ENCODE assay signal across 26 cellular contexts in the genomic region with DNA sequence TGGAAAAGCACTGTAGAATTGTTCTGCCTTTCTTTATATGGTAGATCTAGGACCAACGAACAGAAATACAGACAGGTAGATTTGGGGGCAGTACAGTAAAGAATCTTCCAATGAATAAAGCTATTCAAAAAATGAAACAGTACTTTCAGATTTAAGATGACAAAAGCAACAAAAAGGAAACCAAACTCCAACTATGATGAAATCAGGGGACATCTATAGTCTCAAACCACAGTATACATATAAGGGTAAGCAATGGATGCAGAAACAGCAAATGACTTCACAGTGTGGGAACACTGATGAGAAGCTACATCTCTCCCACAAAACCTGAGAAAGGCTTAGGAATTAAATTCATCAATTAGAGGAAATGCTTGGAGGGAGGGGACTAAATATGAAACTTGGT.
DNase-seq lines count a peak whose midpoint lies in the region; ATAC-seq, FAIRE-seq and TF ChIP-seq lines count a peak whose summit lies in the region.
"Had no signal": no experiment of that assay in that cellular context is flagged by ENCODE, and none has a peak within 500 bp of the region (broad histone marks: within the 10 kb centered on the region; RNA-seq: fewer than 3 reads in every experiment).

No MANE protein-coding gene starts in this region.

- H3K4me1 Mint-ChIP-seq in astrocyte (ENCODE audit: low read depth, unreplicated experiment), result peaks cover 39% of the 10 kb centered on the region
- H3K4me1 Mint-ChIP-seq: CD14-positive monocyte; CD8-positive, alpha-beta memory T cell had no signal

- dilution Hi-C loops in IMR-90 (cut with HindIII; ENCODE audit: low sequenced_read_pairs, unreplicated experiment), result no loop called here

- H3K9ac ChIP-seq in IMR-90 (ENCODE audit: low read depth, low read length) (no peak overlapping the region), astrocyte (ENCODE audit: low read length) (no peak overlapping the region), mesenchymal stem cell (ENCODE audit: low read length) (no peak overlapping the region)
- H3K9ac ChIP-seq: BLaER1 treated with 17β-estradiol and CSF1 and Interleukin-3, amounts not matched to agents 10 nM and 100 nM had no signal

- no peaks in the 10 kb centered on the region for H3K79me2 ChIP-seq in astrocyte (ENCODE audit: insufficient read depth, low read length)

- H3K27me3 ChIP-seq in IMR-90 (ENCODE audit: control insufficient read depth, insufficient read depth, low read length) (no peaks in the 10 kb centered on the region), astrocyte (ENCODE audit: insufficient read depth, low read length) (no peaks in the 10 kb centered on the region), mesenchymal stem cell (ENCODE audit: control insufficient read depth in 1 of 2, insufficient read depth in 1 of 2, low read length in 2 of 2) (no peaks in the 10 kb centered on the region)
- H3K27me3 ChIP-seq: BE2C; BLaER1 treated with 17β-estradiol and CSF1 and Interleukin-3, amounts not matched to agents 10 nM and 100 nM had no signal

- H3K4me2 ChIP-seq in IMR-90 (ENCODE audit: low read depth, low read length) (no peak overlapping the region), astrocyte (ENCODE audit: low read length) (no peak overlapping the region), mesenchymal stem cell (ENCODE audit: low read length, poor library complexity, severe bottlenecking) (no peak overlapping the region)
- H3K4me2 ChIP-seq: A549; BLaER1 treated with 17β-estradiol and CSF1 and Interleukin-3, amounts not matched to agents 10 nM and 100 nM had no signal

- no TSS peak for BruUV-seq in IMR-90 (replicated peaks; lab: Mats Ljungman, UMichigan)

- H3K23ac ChIP-seq in IMR-90 (ENCODE audit: low read depth, low read length) (no peak overlapping the region), mesenchymal stem cell (ENCODE audit: low read length in 2 of 2) (no peak overlapping the region)

- H3K9me1 ChIP-seq in IMR-90 (ENCODE audit: insufficient read depth, low read length), result no peaks in the 10 kb centered on the region

- no CpG with 5 or more reads among the region's 1 CpG for WGBS in IMR-90 (ENCODE audit: extremely low coverage in 2 of 2, insufficient read length in 1 of 2), 2 experiments
- WGBS in mesenchymal stem cell, result no CpG with 5 or more reads among the region's 1 CpG

- TF ChIP-seq CTCF in IMR-90 (conservative IDR thresholded peaks at IDR 0.05; ENCODE audit: low read depth, low read length), result no peak
- TF ChIP-seq CTCF in astrocyte (IDR thresholded peaks at IDR 0.05; ENCODE audit: insufficient read depth, low read depth, low read length), result no peak

- TF ChIP-seq POLR2A in IMR-90 (IDR thresholded peaks at IDR 0.05; ENCODE audit: low read depth, low read length), result no peak

- no peak overlapping the region for H3K4me3 Mint-ChIP-seq in astrocyte (ENCODE audit: unreplicated experiment)
- H3K4me3 Mint-ChIP-seq: CD14-positive monocyte; CD4-positive, alpha-beta T cell; CD8-positive, alpha-beta memory T cell had no signal

- H4K20me1 ChIP-seq in IMR-90 (ENCODE audit: insufficient read depth, low read length), result no peaks in the 10 kb centered on the region
- H4K20me1 ChIP-seq in astrocyte (ENCODE audit: insufficient read depth, low read length), result no peaks in the 10 kb centered on the region
- H4K20me1 ChIP-seq: BLaER1 treated with 17β-estradiol and CSF1 and Interleukin-3, amounts not matched to agents 10 nM and 100 nM had no signal

- no peak for ATAC-seq in IMR-90 (ENCODE audit: low read depth)
- ATAC-seq in HG03354 (IDR thresholded peaks at IDR 0.05; ENCODE audit: poor library complexity, severe bottlenecking, unreplicated experiment), result no peak
- ATAC-seq: A549 had no signal

- no peak overlapping the region for H3K4me3 ChIP-seq in IMR-90 (ENCODE audit: insufficient read depth, low read depth, low read length)
- H3K4me3 ChIP-seq in astrocyte (ENCODE audit: insufficient read depth, low read depth, low read length), result no peak overlapping the region
- H3K4me3 ChIP-seq in mesenchymal stem cell (ENCODE audit: insufficient read depth in 1 of 2, low read depth in 1 of 2, low read length in 2 of 2), result no peak overlapping the region
- H3K4me3 ChIP-seq: A549; BLaER1 treated with 17β-estradiol and CSF1 and Interleukin-3, amounts not matched to agents 10 nM and 100 nM had no signal

- H3K4me1 ChIP-seq in IMR-90 (ENCODE audit: control insufficient read depth, insufficient read depth, low read length) (peaks cover 6% of the 10 kb centered on the region; the same call in 1 of the 2 replicates), astrocyte (ENCODE audit: insufficient read depth, low read length) (peaks cover 12% of the 10 kb centered on the region), mesenchymal stem cell (ENCODE audit: control insufficient read depth, insufficient read depth, low read depth, low read length) (peaks cover 3% of the 10 kb centered on the region)
- H3K4me1 ChIP-seq: BE2C; BLaER1 treated with 17β-estradiol and CSF1 and Interleukin-3, amounts not matched to agents 10 nM and 100 nM had no signal

- H2AFZ ChIP-seq in IMR-90 (replicated peaks; ENCODE audit: low read length, poor library complexity) (no peak overlapping the region), astrocyte (ENCODE audit: low read depth, low read length) (no peak overlapping the region), mesenchymal stem cell (ENCODE audit: low read depth, low read length) (no peak overlapping the region)

- H2BK12ac ChIP-seq in mesenchymal stem cell (ENCODE audit: low read length in 2 of 2), result no peak overlapping the region

- H3K9me3 ChIP-seq in IMR-90 (ENCODE audit: control insufficient read depth, insufficient read depth, low read length) (no peaks in the 10 kb centered on the region), astrocyte (ENCODE audit: insufficient read depth, low read depth, low read length) (no peaks in the 10 kb centered on the region), mesenchymal stem cell (ENCODE audit: control insufficient read depth, low read length) (no peaks in the 10 kb centered on the region)
- H3K9me3 ChIP-seq: BE2C; BLaER1 treated with 17β-estradiol and CSF1 and Interleukin-3, amounts not matched to agents 10 nM and 100 nM had no signal

- H3K4ac ChIP-seq in IMR-90 (ENCODE audit: low read depth, low read length) (no peak overlapping the region), mesenchymal stem cell (ENCODE audit: low read depth in 1 of 2, low read length in 2 of 2) (no peak overlapping the region)

- CTCF ChIA-PET in IMR-90 (lab: Yijun Ruan, JAX), result interaction anchor here (0.6 kb wide), 1 partner anchor 156 kb away, joined by 4 read pairs; no protein-coding TSS in a partner anchor

- intact Hi-C loops in IMR-90 (cut with micrococcal nuclease), result no loop called here

- H2BK20ac ChIP-seq in IMR-90 (ENCODE audit: low read depth, low read length), result no peak overlapping the region

- H3K36me3 Mint-ChIP-seq in astrocyte (ENCODE audit: low read depth, unreplicated experiment), result no peaks in the 10 kb centered on the region
- H3K36me3 Mint-ChIP-seq: CD14-positive monocyte; CD8-positive, alpha-beta memory T cell had no signal

- no peak overlapping the region for H2BK15ac ChIP-seq in IMR-90 (ENCODE audit: low read depth, low read length)
- H2BK15ac ChIP-seq in mesenchymal stem cell (ENCODE audit: low read depth, poor library complexity, severe bottlenecking), result no peak overlapping the region

- H3K36me3 ChIP-seq in IMR-90 (ENCODE audit: control insufficient read depth, insufficient read depth, low read length) (no peaks in the 10 kb centered on the region), astrocyte (ENCODE audit: insufficient read depth, low read length) (no peaks in the 10 kb centered on the region), mesenchymal stem cell (ENCODE audit: control insufficient read depth in 1 of 2, insufficient read depth in 2 of 2, low read depth in 1 of 2, low read length in 2 of 2) (no peaks in the 10 kb centered on the region)
- H3K36me3 ChIP-seq: BE2C; BLaER1 treated with 17β-estradiol and CSF1 and Interleukin-3, amounts not matched to agents 10 nM and 100 nM had no signal

- peak overlapping the region; percentile 42 for H3K27ac Mint-ChIP-seq in astrocyte (ENCODE audit: unreplicated experiment)
- H3K27ac Mint-ChIP-seq: CD14-positive monocyte; CD4-positive, alpha-beta T cell; CD8-positive, alpha-beta memory T cell had no signal

- peaks cover 5% of the 10 kb centered on the region for H3K9me3 Mint-ChIP-seq in astrocyte (ENCODE audit: unreplicated experiment)
- H3K9me3 Mint-ChIP-seq: CD14-positive monocyte had no signal

- H2AK5ac ChIP-seq in IMR-90 (ENCODE audit: low read depth, low read length) (no peak overlapping the region), mesenchymal stem cell (ENCODE audit: low read length, severe bottlenecking) (no peak overlapping the region)

- no peak for FAIRE-seq in astrocyte (lab: Jason Lieb, UNC)
- FAIRE-seq: A549, D721Med, GM12891, GM18507 had no signal

- no peak overlapping the region for H3K14ac ChIP-seq in IMR-90 (replicated peaks; ENCODE audit: low read depth, low read length)
- H3K14ac ChIP-seq in mesenchymal stem cell (ENCODE audit: low read length in 2 of 2), result no peak overlapping the region

- H3K79me1 ChIP-seq in IMR-90 (ENCODE audit: low read depth in 1 of 2, low read length in 2 of 2) (no peaks in the 10 kb centered on the region), mesenchymal stem cell (replicated peaks; ENCODE audit: low read length, poor library complexity, severe bottlenecking) (no peaks in the 10 kb centered on the region)

- H3K18ac ChIP-seq in IMR-90 (ENCODE audit: low read depth, low read length) (no peak overlapping the region), mesenchymal stem cell (ENCODE audit: low read depth in 1 of 2, low read length in 2 of 2) (no peak overlapping the region)

- H2AK9ac ChIP-seq in IMR-90 (replicated peaks; ENCODE audit: low read depth, low read length, poor library complexity), result no peak overlapping the region

- TF ChIP-seq RAD21 in IMR-90 (IDR thresholded peaks at IDR 0.05; ENCODE audit: low read length), result no peak

- no peak overlapping the region for H4K5ac ChIP-seq in IMR-90 (ENCODE audit: low read depth, low read length)

- H3K27me3 Mint-ChIP-seq in astrocyte (ENCODE audit: low read depth, unreplicated experiment), result no peaks in the 10 kb centered on the region
- H3K27me3 Mint-ChIP-seq: CD4-positive, alpha-beta T cell; CD8-positive, alpha-beta memory T cell had no signal

- H4K8ac ChIP-seq in IMR-90 (ENCODE audit: low read depth in 2 of 2, low read length in 2 of 2) (no peak overlapping the region), mesenchymal stem cell (ENCODE audit: low read length) (no peak overlapping the region)

- H3K27ac ChIP-seq in IMR-90 (ENCODE audit: insufficient read depth, low read length) (no peak overlapping the region), astrocyte (ENCODE audit: low read depth, low read length) (no peak overlapping the region), mesenchymal stem cell (ENCODE audit: low read length, poor library complexity, severe bottlenecking) (no peak overlapping the region)
- H3K27ac ChIP-seq: A549; BLaER1 treated with 17β-estradiol and CSF1 and Interleukin-3, amounts not matched to agents 10 nM and 100 nM had no signal

- no peak overlapping the region for H2BK120ac ChIP-seq in IMR-90 (ENCODE audit: low read depth, low read length)
- H2BK120ac ChIP-seq in mesenchymal stem cell (ENCODE audit: low read depth, low read length), result no peak overlapping the region

- H2BK5ac ChIP-seq in IMR-90 (ENCODE audit: low read depth, low read length, poor library complexity, severe bottlenecking) (peak overlapping the region; percentile 41), mesenchymal stem cell (ENCODE audit: low read depth, low read length, poor library complexity, severe bottlenecking) (no peak overlapping the region)

- H3K56ac ChIP-seq in IMR-90 (ENCODE audit: extremely low read depth, insufficient read depth, low read length), result no peak overlapping the region

- in situ Hi-C loops in IMR-90 (cut with MboI; ENCODE audit: low sequenced_read_pairs), result no loop called here

- POLR2A ChIA-PET in IMR-90 (lab: Charles Lee; ENCODE audit: unreplicated experiment), result no interaction called here

- H4K91ac ChIP-seq in IMR-90 (ENCODE audit: insufficient read depth, low read depth, low read length), result no peak overlapping the region
- no peak overlapping the region for H4K91ac ChIP-seq in mesenchymal stem cell (ENCODE audit: low read length)

- DNase-seq in EH (ENCODE audit: low read depth) (peak; percentile 1), IMR-90 (peak; percentile 42), astrocyte (ENCODE audit: low read depth) (no peak), mesenchymal stem cell (peak; percentile 54), NOMO-1 treated with dmso at 0.1 percent for 144 hours (lab: John Stamatoyannopoulos, UW; ENCODE audit: unreplicated experiment) (no peak), nucleus accumbens (lab: John Stamatoyannopoulos, UW) (no peak), amniotic stem cell (lab: John Stamatoyannopoulos, UW) (no peak)
- DNase-seq: 8988T; ACHN; AML-193; BE2C; CD4-positive, alpha-beta T cell; CD8-positive, alpha-beta memory T cell; DMS 273 treated with DMSO at 0.1 percent for 48 hours; DMS79; GF-D8; GOT3; H7; HCEC 1CT had no signal

Comparison
In these comparisons a context has a peak if more than half of its experiments do, and no peak if none do; other contexts are left out.
1. DNase-seq: peak in EH (single experiment), IMR-90 (single experiment) and mesenchymal stem cell (single experiment); none in astrocyte (single experiment), NOMO-1 treated with dmso at 0.1 percent for 144 hours (single experiment), nucleus accumbens (0 of 56) and amniotic stem cell (single experiment).